13 cellular contexts compared by ENCODE assay signal in the genomic region with DNA sequence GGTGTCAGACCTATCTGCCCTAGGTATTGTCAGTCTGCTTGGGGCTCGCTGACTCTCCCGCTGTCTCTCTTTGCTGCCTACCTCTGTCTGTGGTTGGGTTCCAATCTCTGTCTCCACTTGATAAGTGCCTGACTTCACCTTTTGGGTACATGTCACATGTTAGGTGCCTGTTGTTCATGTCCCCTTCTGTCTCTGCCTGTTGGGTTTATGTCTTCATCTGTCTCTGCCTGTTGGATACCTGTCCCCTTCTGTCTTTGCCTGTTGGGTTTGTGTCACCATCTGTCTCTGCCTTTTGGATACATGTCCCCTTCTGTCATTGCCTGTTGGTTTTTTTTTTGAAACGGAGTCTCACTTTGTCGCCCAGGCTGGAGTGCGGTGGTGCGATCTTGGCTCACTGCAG. TPM values are rescaled to one million over a fixed set of nuclear protein-coding genes. Genes with fewer than 3 reads are reported as not detected.
DNase-seq lines count a peak whose midpoint lies in the region; ATAC-seq and TF ChIP-seq lines count a peak whose summit lies in the region.
"Had no signal": no experiment of that assay in that cellular context is flagged by ENCODE, and none has a peak within 500 bp of the region (broad histone marks: within the 10 kb centered on the region; RNA-seq: fewer than 3 reads in every experiment).

No MANE protein-coding gene starts in this region.

- WGBS in adrenal gland, 4 donors = 91 to 97% (median 94%) methylated on average over 6 of the region's 6 CpGs

- CTCF ChIA-PET in CD8-positive, alpha-beta memory T cell (lab: Charles Lee) = no interaction called here
- CTCF ChIA-PET in naive thymus-derived CD4-positive, alpha-beta T cell (lab: Charles Lee) = no interaction called here

- H3K4me3 ChIP-seq in CD8-positive, alpha-beta memory T cell (ENCODE audit: low read length) = no peak overlapping the region
- H3K4me3 ChIP-seq in adrenal gland = no peak overlapping the region
- H3K4me3 ChIP-seq in naive thymus-derived CD4-positive, alpha-beta T cell (ENCODE audit: low read length) = no peak overlapping the region
- H3K4me3 ChIP-seq: coronary artery, pancreas had no signal

- H3K4me1 Mint-ChIP-seq in CD8-positive, alpha-beta memory T cell = peaks cover 80 to 93% (median 89%) of the 10 kb centered on the region in 3 donors
- peaks cover 54 to 75% (median 65%) of the 10 kb centered on the region in 3 donors for H3K4me1 Mint-ChIP-seq in IgD-negative memory B cell
- peaks cover 79 to 93% (median 84%) of the 10 kb centered on the region in 7 donors for H3K4me1 Mint-ChIP-seq in naive thymus-derived CD4-positive, alpha-beta T cell

- no peaks in the 10 kb centered on the region for H3K9me3 Mint-ChIP-seq in CD8-positive, alpha-beta memory T cell
- H3K9me3 Mint-ChIP-seq in IgD-negative memory B cell = peaks cover 0 to 1% (median 0%) of the 10 kb centered on the region in 3 donors
- H3K9me3 Mint-ChIP-seq in naive thymus-derived CD4-positive, alpha-beta T cell = peaks cover 0 to 2% (median 0%) of the 10 kb centered on the region in 11 donors

- ATAC-seq in naive thymus-derived CD4-positive, alpha-beta T cell = no peak
- no peak for ATAC-seq in GM21619 (IDR thresholded peaks at IDR 0.05; ENCODE audit: unreplicated experiment)
- ATAC-seq: foreskin keratinocyte, pancreas had no signal

- DNase-seq in CD8-positive, alpha-beta memory T cell = no peak
- DNase-seq in adrenal gland = no peak
- DNase-seq in naive thymus-derived CD4-positive, alpha-beta T cell = no peak
- no peak for DNase-seq in AG08396 (ENCODE audit: low spot score)
- DNase-seq in NCI-H1092 treated with DMSO at 0.1 percent for 48 hours (lab: John Stamatoyannopoulos, UW) = no peak
- DNase-seq in medulla oblongata (ENCODE audit: extremely low spot score) = no peak
- DNase-seq: DMS 273 treated with DMSO at 0.1 percent for 48 hours, Kasumi-1, pancreas had no signal

- peak overlapping the region; percentile 80 for H3K27ac ChIP-seq in CD8-positive, alpha-beta memory T cell (ENCODE audit: low read depth, low read length)
- H3K27ac ChIP-seq in adrenal gland = peak overlapping the region in 3 of 5 donors; percentile 65 to 86 (median 86)
- H3K27ac ChIP-seq in naive thymus-derived CD4-positive, alpha-beta T cell (ENCODE audit: low read depth, low read length) = peak overlapping the region; percentile 0
- H3K27ac ChIP-seq: foreskin keratinocyte had no signal

- H3K36me3 ChIP-seq in CD8-positive, alpha-beta memory T cell (ENCODE audit: insufficient read depth, low read length) = peaks cover 9% of the 10 kb centered on the region
- no peaks in the 10 kb centered on the region for H3K36me3 ChIP-seq in adrenal gland (replicated peaks in 1 of 2)
- peaks cover 0 to 25% (median 7%) of the 10 kb centered on the region in 3 experiments for H3K36me3 ChIP-seq in naive thymus-derived CD4-positive, alpha-beta T cell (ENCODE audit: control insufficient read depth in 2 of 3, insufficient read depth in 3 of 3, low read length in 3 of 3)

- intact Hi-C loops in adrenal gland (cut with DNase I) = no loop called here
- intact Hi-C loops in naive thymus-derived CD4-positive, alpha-beta T cell (cut with micrococcal nuclease) = loop anchor here (2.0 to 10.0 kb wide), 5 partner anchors 15 to 259 kb away; a partner anchor contains a TSS

- H3K27me3 ChIP-seq in CD8-positive, alpha-beta memory T cell (ENCODE audit: insufficient read depth, low read length, poor library complexity, severe bottlenecking) = no peaks in the 10 kb centered on the region
- no peaks in the 10 kb centered on the region for H3K27me3 ChIP-seq in adrenal gland
- H3K27me3 ChIP-seq in naive thymus-derived CD4-positive, alpha-beta T cell (ENCODE audit: control insufficient read depth in 2 of 2, insufficient read depth in 2 of 2, low read length in 2 of 2) = no peaks in the 10 kb centered on the region
- H3K27me3 ChIP-seq: foreskin keratinocyte, pancreas had no signal

- no peaks in the 10 kb centered on the region for H3K9me3 ChIP-seq in CD8-positive, alpha-beta memory T cell (ENCODE audit: low read length)
- H3K9me3 ChIP-seq in adrenal gland (replicated peaks in 1 of 3) = no peaks in the 10 kb centered on the region
- H3K9me3 ChIP-seq in naive thymus-derived CD4-positive, alpha-beta T cell (ENCODE audit: control insufficient read depth in 2 of 3, low read length in 3 of 3) = no peaks in the 10 kb centered on the region
- H3K9me3 ChIP-seq: pancreas had no signal

- POLR2A ChIA-PET in CD8-positive, alpha-beta memory T cell (lab: Charles Lee) = no interaction called here
- POLR2A ChIA-PET in naive thymus-derived CD4-positive, alpha-beta T cell (lab: Charles Lee) = interaction anchor here (1.0 kb wide), 1 partner anchor 44 kb away, joined by 3 read pairs; no protein-coding TSS in a partner anchor

- TF ChIP-seq POLR2A in adrenal gland (IDR thresholded peaks at IDR 0.05) = no peak

- H3K4me3 Mint-ChIP-seq in CD8-positive, alpha-beta memory T cell = peak overlapping the region in 5 of 7 donors; percentile 10 to 84 (median 60)
- H3K4me3 Mint-ChIP-seq in IgD-negative memory B cell = peak overlapping the region; percentile 47 to 94 (median 88)
- peak overlapping the region in 8 of 10 donors; percentile 0 to 89 (median 66) for H3K4me3 Mint-ChIP-seq in naive thymus-derived CD4-positive, alpha-beta T cell

- peaks cover 0 to 1% of the 10 kb centered on the region in 2 donors for H3K27me3 Mint-ChIP-seq in CD8-positive, alpha-beta memory T cell
- no peaks in the 10 kb centered on the region for H3K27me3 Mint-ChIP-seq in IgD-negative memory B cell
- H3K27me3 Mint-ChIP-seq in naive thymus-derived CD4-positive, alpha-beta T cell = no peaks in the 10 kb centered on the region

- peak overlapping the region; percentile 30 to 98 (median 96) for H3K27ac Mint-ChIP-seq in CD8-positive, alpha-beta memory T cell
- H3K27ac Mint-ChIP-seq in IgD-negative memory B cell = peak overlapping the region; percentile 74 to 100 (median 95)
- H3K27ac Mint-ChIP-seq in naive thymus-derived CD4-positive, alpha-beta T cell = peak overlapping the region; percentile 46 to 99 (median 93)

- peaks cover 90% of the 10 kb centered on the region for H3K4me1 ChIP-seq in CD8-positive, alpha-beta memory T cell (ENCODE audit: insufficient read depth, low read length)
- peaks cover 9 to 29% of the 10 kb centered on the region in 2 donors for H3K4me1 ChIP-seq in adrenal gland (replicated peaks in 1 of 2)
- peaks cover 76 to 81% of the 10 kb centered on the region in 2 donors for H3K4me1 ChIP-seq in naive thymus-derived CD4-positive, alpha-beta T cell (ENCODE audit: control insufficient read depth in 2 of 2, insufficient read depth in 2 of 2, low read length in 2 of 2)
- H3K4me1 ChIP-seq: foreskin keratinocyte had no signal

- no peak for TF ChIP-seq CTCF in adrenal gland (IDR thresholded peaks at IDR 0.05)

- peaks cover 3 to 27% (median 4%) of the 10 kb centered on the region in 3 donors for H3K36me3 Mint-ChIP-seq in CD8-positive, alpha-beta memory T cell
- peaks cover 2% of the 10 kb centered on the region for H3K36me3 Mint-ChIP-seq in IgD-negative memory B cell
- H3K36me3 Mint-ChIP-seq in naive thymus-derived CD4-positive, alpha-beta T cell = peaks cover 0 to 39% (median 17%) of the 10 kb centered on the region in 5 donors

RNA-seq across cellular contexts. Expression of a gene that starts 14.6 kb away (rescaled TPM):
- total RNA-seq in CD8-positive, alpha-beta memory T cell = 100 to 1,000 TPM; 187 to 189 TPM
- polyA plus RNA-seq in CD8-positive, alpha-beta memory T cell = 193 TPM
- polyA plus RNA-seq in IgD-negative memory B cell (152 TPM), adrenal gland (10 to 100 TPM; 17.1 to 45.8 (median 28.4) TPM)
- 10 to 100 TPM; 37.7 to 50.5 (median 40.1) TPM for total RNA-seq in adrenal gland
- 100 to 1,000 TPM in 2 of 5 experiments, 10 to 100 TPM in 3; 53.8 to 205 (median 97.6) TPM for total RNA-seq in naive thymus-derived CD4-positive, alpha-beta T cell
- 100 to 1,000 TPM; 109 to 131 TPM for polyA plus RNA-seq in naive thymus-derived CD4-positive, alpha-beta T cell

Comparison
In these comparisons a context has a peak if more than half of its experiments do, and no peak if none do; other contexts are left out.
1. H3K27ac ChIP-seq: peak in every context shown above with its lines; median percentile 86 in adrenal gland; 80 in CD8-positive, alpha-beta memory T cell; 0 in naive thymus-derived CD4-positive, alpha-beta T cell.
2. intact Hi-C loops: an anchor here in naive thymus-derived CD4-positive, alpha-beta T cell (2.0 to 10.0 kb wide); none called in adrenal gland.